Comparison of ENCODE assay signal across 11 cellular contexts in genomic region chrX:13061215-13061708, GRCh38. TPM values are rescaled to one million over a fixed set of nuclear protein-coding genes. Genes with fewer than 3 reads are reported as not detected.
A peak's percentile ranks its signal among the peaks of the same experiment; 100 is the strongest.
DNase-seq lines count a peak whose midpoint lies in the region; ATAC-seq, FAIRE-seq and TF ChIP-seq lines count a peak whose summit lies in the region.
"Not testable (repeated sequence)": the region's sequence is repeated elsewhere in the genome, so short reads cannot be mapped to it uniquely, and the experiment has no call there.
"Had no signal": no experiment of that assay in that cellular context is flagged by ENCODE, and none has a peak within 500 bp of the region (broad histone marks: within the 10 kb centered on the region; RNA-seq: fewer than 3 reads in every experiment).

No MANE protein-coding gene starts in this region.

- H3K9me1 ChIP-seq in K562 (ENCODE audit: control insufficient read depth, insufficient read depth, low read length), result not testable (repeated sequence)

- not testable (repeated sequence) for H3K79me2 ChIP-seq in ACC112 (ENCODE audit: control insufficient read depth, insufficient read depth, low read length, unreplicated experiment); K562 (ENCODE audit: control insufficient read depth, insufficient read depth, low read length)

- WGBS in K562 (ENCODE audit: insufficient coverage, low coverage, missing lambda C conversion rate), result 89% methylated on average over 4 of the region's 4 CpGs

- not testable (repeated sequence) for H3K9ac ChIP-seq in K562 (ENCODE audit: insufficient read depth in 1 of 2, low read depth in 2 of 2, low read length in 2 of 2)

- CTCF ChIA-PET in HEK293 (lab: Yijun Ruan, JAX), result interaction anchor here (0.5 to 1.2 kb wide), 2 partner anchors 9 to 115 kb away, joined by 4 to 5 read pairs; no protein-coding TSS in a partner anchor
- CTCF ChIA-PET in Panc1 (lab: Charles Lee); activated CD4-positive, alpha-beta memory T cell treated with anti-CD3 and anti-CD28 coated beads for 36 hours (lab: Charles Lee); K562 (lab: Yijun Ruan, JAX; ENCODE audit: low intra/inter-chr PET ratio): not testable (repeated sequence)

- BruUV-seq in Panc1 (replicated peaks; lab: Mats Ljungman, UMichigan); K562 (replicated peaks; lab: Mats Ljungman, UMichigan): not testable (repeated sequence)

- H3K27ac ChIP-seq in ACC112 (ENCODE audit: low read depth, low read length), result peak overlapping the region; percentile 87
- H3K27ac ChIP-seq in HEK293 (ENCODE audit: extremely low read depth, low read depth, low read length); K562 (ENCODE audit: extremely low read depth, low read depth, low read length): not testable (repeated sequence)
- peak overlapping the region; percentile 61; the same call in 1 of the 2 replicates for H3K27ac ChIP-seq in Panc1 (ENCODE audit: low read length)

- not testable (repeated sequence) for H3K4me1 Mint-ChIP-seq in T-helper 17 cell
- H3K4me1 Mint-ChIP-seq in activated CD4-positive, alpha-beta memory T cell treated with anti-CD3 and anti-CD28 coated beads for 36 hours (ENCODE audit: low read depth), result peaks cover 35% of the 10 kb centered on the region
- peaks cover 2 to 14% of the 10 kb centered on the region in 2 donors for H3K4me1 Mint-ChIP-seq in stimulated activated naive B cell treated with anti-CD40 and anti-IgM and Interleukin-4, amounts not matched to agents 10 μg/mL and 1 μg/mL and 100 μg/mL, for 72 hours

- peaks cover 18% of the 10 kb centered on the region for H3K9me3 Mint-ChIP-seq in activated CD4-positive, alpha-beta memory T cell treated with anti-CD3 and anti-CD28 coated beads for 36 hours
- H3K9me3 Mint-ChIP-seq in stimulated activated naive B cell treated with anti-CD40 and anti-IgM and Interleukin-4, amounts not matched to agents 10 μg/mL and 1 μg/mL and 100 μg/mL, for 72 hours, result peaks cover 8 to 16% of the 10 kb centered on the region in 2 donors

- H3K4me3 Mint-ChIP-seq in T-helper 17 cell; activated CD4-positive, alpha-beta memory T cell treated with anti-CD3 and anti-CD28 coated beads for 36 hours; stimulated activated naive B cell treated with anti-CD40 and anti-IgM and Interleukin-4, amounts not matched to agents 10 μg/mL and 1 μg/mL and 100 μg/mL, for 72 hours: not testable (repeated sequence)

- not testable (repeated sequence) for H3K36me3 Mint-ChIP-seq in T-helper 17 cell (ENCODE audit: low read depth)
- peaks cover 16% of the 10 kb centered on the region for H3K36me3 Mint-ChIP-seq in activated CD4-positive, alpha-beta memory T cell treated with anti-CD3 and anti-CD28 coated beads for 36 hours
- H3K36me3 Mint-ChIP-seq in stimulated activated naive B cell treated with anti-CD40 and anti-IgM and Interleukin-4, amounts not matched to agents 10 μg/mL and 1 μg/mL and 100 μg/mL, for 72 hours, result peaks cover 6 to 18% of the 10 kb centered on the region in 2 donors

- H3K4me1 ChIP-seq in ACC112 (ENCODE audit: control insufficient read depth, insufficient read depth, low read length, unreplicated experiment) (peaks cover 35% of the 10 kb centered on the region), K562 (replicated peaks in 1 of 2; ENCODE audit: control insufficient read depth in 2 of 2, insufficient read depth in 2 of 2, low read length in 2 of 2) (peaks cover 0 to 23% of the 10 kb centered on the region in 2 experiments; a peak in 3 of 5 replicates)
- H3K4me1 ChIP-seq in HEK293 (ENCODE audit: control insufficient read depth, insufficient read depth, low read length); Panc1 (ENCODE audit: control insufficient read depth, insufficient read depth, low read length): not testable (repeated sequence)

- not testable (repeated sequence) for DNase-seq in Panc1 (ENCODE audit: low read depth, low spot score); T-helper 17 cell; activated CD4-positive, alpha-beta memory T cell treated with anti-CD3 and anti-CD28 coated beads for 36 hours; K562 (ENCODE audit: extremely low read depth in 1 of 4, low spot score in 3 of 4); stimulated activated naive B cell treated with anti-CD40 and anti-IgM and Interleukin-4, amounts not matched to agents 10 μg/mL and 1 μg/mL and 100 μg/mL, for 72 hours

- in situ Hi-C loops in Panc1 (cut with HindIII; ENCODE audit: low pct_unique_long_range_greater_than_20kb, low sequenced_read_pairs); K562 (cut with MboI): not testable (repeated sequence)

- not testable (repeated sequence) for TF ChIP-seq EP300 in K562 (IDR thresholded peaks at IDR 0.05; ENCODE audit: low read length)

- H3K4me3 ChIP-seq in ACC112 (ENCODE audit: low read depth, low read length); HEK293 (ENCODE audit: low read depth, low read length); Panc1 (ENCODE audit: low read depth in 2 of 2, low read length in 2 of 2); K562: not testable (repeated sequence)

- H3K9me3 ChIP-seq in HEK293 (ENCODE audit: control insufficient read depth, insufficient read depth, low read depth, low read length); Panc1 (ENCODE audit: control insufficient read depth, insufficient read depth, low read depth, low read length); T-helper 17 cell (ENCODE audit: control insufficient read depth, low read length, poor library complexity, severe bottlenecking); K562 (replicated peaks; ENCODE audit: control insufficient read depth, insufficient read depth, low read depth, low read length): not testable (repeated sequence)

- H3K27me3 ChIP-seq in ACC112 (ENCODE audit: insufficient read depth, low read length); Panc1 (ENCODE audit: control insufficient read depth, insufficient read depth, low read length); K562 (ENCODE audit: control insufficient read depth in 2 of 2, insufficient read depth in 2 of 2, low read length in 2 of 2): not testable (repeated sequence)

- TF ChIP-seq CTCF in HEK293 (tag by site-specific recombination; IDR thresholded peaks at IDR 0.05); Panc1 (IDR thresholded peaks at IDR 0.05); K562 (IDR thresholded peaks at IDR 0.05 in 2 of 3, conservative IDR thresholded peaks at IDR 0.05 in 1 of 3; ENCODE audit: insufficient read depth in 2 of 3, low read depth in 1 of 3, low read length in 3 of 3): not testable (repeated sequence)

- intact Hi-C loops in Panc1 (cut with micrococcal nuclease; ENCODE audit: unreplicated experiment); activated CD4-positive, alpha-beta memory T cell treated with anti-CD3 and anti-CD28 coated beads for 36 hours (cut with micrococcal nuclease); K562 (cut with micrococcal nuclease): not testable (repeated sequence)

- not testable (repeated sequence) for FAIRE-seq in K562 (lab: Jason Lieb, UNC)

- H3K27me3 Mint-ChIP-seq in T-helper 17 cell; activated CD4-positive, alpha-beta memory T cell treated with anti-CD3 and anti-CD28 coated beads for 36 hours: not testable (repeated sequence)
- peaks cover 0 to 23% of the 10 kb centered on the region in 2 donors for H3K27me3 Mint-ChIP-seq in stimulated activated naive B cell treated with anti-CD40 and anti-IgM and Interleukin-4, amounts not matched to agents 10 μg/mL and 1 μg/mL and 100 μg/mL, for 72 hours

- POLR2A ChIA-PET in HEK293 (lab: Yijun Ruan, JAX); Panc1 (lab: Charles Lee); activated CD4-positive, alpha-beta memory T cell treated with anti-CD3 and anti-CD28 coated beads for 36 hours (lab: Charles Lee): not testable (repeated sequence)
- POLR2A ChIA-PET in K562 (lab: Yijun Ruan, JAX), result interaction anchor here (0.8 kb wide), 1 partner anchor 36 kb away, joined by 3 read pairs; no protein-coding TSS in a partner anchor

- H4K20me1 ChIP-seq in K562 (replicated peaks; ENCODE audit: control insufficient read depth, insufficient read depth, low read length), result not testable (repeated sequence)

- not testable (repeated sequence) for H3K4me2 ChIP-seq in K562 (ENCODE audit: insufficient read depth, low read length)

- H3K27ac Mint-ChIP-seq in T-helper 17 cell, result peak overlapping the region; percentile 61
- H3K27ac Mint-ChIP-seq in activated CD4-positive, alpha-beta memory T cell treated with anti-CD3 and anti-CD28 coated beads for 36 hours, result peak overlapping the region; percentile 33
- H3K27ac Mint-ChIP-seq in stimulated activated naive B cell treated with anti-CD40 and anti-IgM and Interleukin-4, amounts not matched to agents 10 μg/mL and 1 μg/mL and 100 μg/mL, for 72 hours, result peak overlapping the region; percentile 83

- not testable (repeated sequence) for TF ChIP-seq RAD21 in K562 (CRISPR knock-in tag; conservative IDR thresholded peaks at IDR 0.05 in 1 of 2, IDR thresholded peaks at IDR 0.05 in 1 of 2)

- H2AFZ ChIP-seq in ACC112 (ENCODE audit: low read length, unreplicated experiment); K562 (ENCODE audit: low read depth, low read length): not testable (repeated sequence)

- TF ChIP-seq POLR2A in K562 (conservative IDR thresholded peaks at IDR 0.05), result not testable (repeated sequence)

- not testable (repeated sequence) for H3K36me3 ChIP-seq in ACC112 (ENCODE audit: insufficient read depth, low read length); HEK293 (ENCODE audit: control insufficient read depth in 2 of 2, insufficient read depth in 1 of 2, low read length in 2 of 2); Panc1 (ENCODE audit: control insufficient read depth, insufficient read depth, low read length); K562 (ENCODE audit: control insufficient read depth, insufficient read depth, low read length)

- not testable (repeated sequence) for ATAC-seq in Panc1; T-helper 17 cell; K562; stimulated activated naive B cell treated with anti-CD40 and anti-IgM and Interleukin-4, amounts not matched to agents 10 μg/mL and 1 μg/mL and 100 μg/mL, for 72 hours (replicated peaks)

RNA-seq across cellular contexts. Expression of gene FAM9C, which starts 16.8 kb away (rescaled TPM):
- not detected for total RNA-seq in Panc1 (2021; ENCODE audit: unreplicated experiment)
- polyA plus RNA-seq in Panc1 (2012; ENCODE audit: insufficient read length), result not detected
- not detected for total RNA-seq in T-helper 17 cell
- under 1 TPM in 1 of 2 experiments, not detected in 1; 0.05 TPM for total RNA-seq in activated CD4-positive, alpha-beta memory T cell treated with anti-CD3 and anti-CD28 coated beads for 36 hours
- total RNA-seq in K562 (2011; cell fraction: chromatin; rRNA removed; ENCODE audit: low replicate concordance), result not detected in 2 replicates
- total RNA-seq in K562 (2011; cell fraction: nucleolus; rRNA removed), result not detected in 2 replicates
- total RNA-seq in K562 (2011; cell fraction: nucleoplasm; rRNA removed), result not detected in 2 replicates
- not detected in 2 replicates for total RNA-seq in K562 (2014; rRNA removed)
- not detected in 2 replicates for total RNA-seq in K562 (2014; rRNA removed; fragmentation: Illumina TruSeq; extraction: Trizol)
- not detected in 2 replicates for total RNA-seq in K562 (2015; rRNA removed; fragmentation: Illumina TruSeq; extraction: Trizol)
- total RNA-seq in K562 (2021), result not detected in 2 replicates
- not detected in 2 replicates for polyA plus RNA-seq in K562 (2011; rRNA removed)
- polyA plus RNA-seq in K562 (2011; cell fraction: cytosol; rRNA removed), result not detected in 2 replicates
- not detected in 2 replicates for polyA plus RNA-seq in K562 (2011; cell fraction: nucleus; rRNA removed)
- polyA plus RNA-seq in K562 (2012), result not detected in 2 replicates
- polyA plus RNA-seq in K562 (2014; fragmentation: Illumina TruSeq; extraction: Trizol), result not detected in 2 replicates
- not detected for polyA plus RNA-seq in K562 (2014; fragmentation: Nextera tagmentation; extraction: Ambion mirVana)
- polyA plus RNA-seq in K562 (2014; rRNA removed), result not detected in 2 replicates
- not detected in 2 replicates for polyA minus RNA-seq in K562 (2011; rRNA and poly(A)+ RNA removed)
- not detected in 2 replicates for polyA minus RNA-seq in K562 (2011; cell fraction: cytosol; rRNA and poly(A)+ RNA removed)
- not detected in 2 replicates for polyA minus RNA-seq in K562 (2011; cell fraction: nucleus; rRNA and poly(A)+ RNA removed)
- total RNA-seq: CD4-positive, alpha-beta memory T cell; CD4-positive, CD25-positive, alpha-beta regulatory T cell; CD8-positive, alpha-beta memory T cell had no signal
- polyA plus RNA-seq: CD14-positive monocyte; CD4-positive, CD25-positive, alpha-beta regulatory T cell; CD8-positive, alpha-beta memory T cell had no signal

Comparison
In these comparisons a context has a peak if more than half of its experiments do, and no peak if none do; other contexts are left out.
1. H3K27ac Mint-ChIP-seq: peak in every context shown above with its lines; median percentile 83 in stimulated activated naive B cell treated with anti-CD40 and anti-IgM and Interleukin-4, amounts not matched to agents 10 μg/mL and 1 μg/mL and 100 μg/mL, for 72 hours; 61 in T-helper 17 cell; 33 in activated CD4-positive, alpha-beta memory T cell treated with anti-CD3 and anti-CD28 coated beads for 36 hours.